9 cellular contexts compared by ENCODE assay signal in genomic region chr14:78486621-78487020, GRCh38.
"Had no signal": no experiment of that assay in that cellular context is flagged by ENCODE, and none has a peak within 500 bp of the region (broad histone marks: within the 10 kb centered on the region; RNA-seq: fewer than 3 reads in every experiment).

No MANE protein-coding gene starts in this region.

- H3K9ac ChIP-seq: KMS-11 had no signal

- ATAC-seq: HCT116, HepG2 had no signal

- H3K4me1 Mint-ChIP-seq: IgD-negative memory B cell had no signal

- H3K4me3 Mint-ChIP-seq: HFFc6, IgD-negative memory B cell had no signal

- H3K36me3 ChIP-seq: HAP-1 had no signal

- H3K4me1 ChIP-seq: HAP-1 had no signal

- FAIRE-seq: H54, HepG2 had no signal

- H3K4me3 ChIP-seq: HAP-1 had no signal

- DNase-seq: GOT3, HFFc6, KBM-7 had no signal

- H3K27ac Mint-ChIP-seq: HFFc6, IgD-negative memory B cell had no signal

- H3K9me3 Mint-ChIP-seq: IgD-negative memory B cell had no signal

- H3K27ac ChIP-seq: KMS-11 had no signal

- H3K9me3 ChIP-seq: HAP-1 had no signal

- H3K4me2 ChIP-seq: KMS-11 had no signal

- H3K36me3 Mint-ChIP-seq: IgD-negative memory B cell had no signal
